ENCODE assay signal across 24 cellular contexts in the genomic region with DNA sequence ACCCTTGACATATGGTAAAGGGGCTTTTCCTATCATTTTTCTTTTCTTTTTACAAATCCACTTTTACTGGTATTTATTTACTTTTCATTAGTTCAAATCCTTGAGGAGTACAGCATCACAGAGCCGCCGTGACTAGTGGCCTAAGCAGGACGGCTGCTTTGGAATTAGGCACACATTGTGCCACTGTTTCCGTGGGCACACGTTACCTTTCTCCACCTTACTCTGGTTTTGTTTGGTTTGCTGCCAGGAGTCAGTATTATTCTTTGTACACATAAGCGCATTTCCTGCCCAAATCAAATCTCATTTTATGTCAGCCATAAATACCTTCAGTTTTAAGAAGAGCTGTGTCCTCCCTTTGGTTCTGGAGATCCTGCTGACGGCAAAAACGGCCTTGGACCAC.
"Had no signal": no experiment of that assay in that cellular context is flagged by ENCODE, and none has a peak within 500 bp of the region (broad histone marks: within the 10 kb centered on the region; RNA-seq: fewer than 3 reads in every experiment).

No MANE protein-coding gene starts in this region.

- ATAC-seq: natural killer cell; psoas muscle; right cardiac atrium; right lobe of liver; stimulated activated effector memory CD8-positive, alpha-beta T cell treated with anti-CD3 and anti-CD28 coated beads, Interleukin-12 subunit alpha, Interleukin-12 subunit beta, amount 100 ng/mL, for 72 hours; stimulated activated naive B cell treated with anti-CD40 and anti-IgM and Interleukin-4, amounts not matched to agents 10 μg/mL and 1 μg/mL and 100 μg/mL, for 72 hours; upper lobe of right lung had no signal

- H3K9ac ChIP-seq: neural progenitor cell, parathyroid adenoma had no signal

- H3K4me2 ChIP-seq: neural progenitor cell had no signal

- H3K4me3 ChIP-seq: neural progenitor cell, ovary, psoas muscle, right lobe of liver, sigmoid colon, stomach, thoracic aorta, tibial artery, transverse colon, upper lobe of right lung, uterus had no signal

- H3K27me3 ChIP-seq: neural progenitor cell, ovary, right lobe of liver, sigmoid colon, stomach, tibial artery, transverse colon, upper lobe of right lung, uterus had no signal

- H3K27ac ChIP-seq: neural progenitor cell, ovary, parathyroid adenoma, psoas muscle, right lobe of liver, sigmoid colon, stomach, thoracic aorta, tibial artery, transverse colon, upper lobe of right lung, uterus had no signal

- DNase-seq: natural killer cell; occipital lobe; ovary; posterior cingulate gyrus; psoas muscle; right cardiac atrium; right lobe of liver; sigmoid colon; small intestine; stimulated activated CD4-positive, alpha-beta T cell treated with anti-CD3 and anti-CD28 coated beads, Interleukin-15, amount 100 ng/mL, for 24 hours; stimulated activated CD4-positive, alpha-beta T cell treated with anti-CD3 and anti-CD28 coated beads, Interleukin-2, amount 100 ng/mL, for 24 hours; stimulated activated CD4-positive, alpha-beta T cell treated with anti-CD3 and anti-CD28 coated beads, Interleukin-2, amount 100 ng/mL, for 48 hours; stimulated activated CD4-positive, alpha-beta T cell treated with anti-CD3 and anti-CD28 coated beads, Interleukin-4, amount 100 ng/mL, for 24 hours; stimulated activated naive B cell treated with anti-CD40 and anti-IgM and Interleukin-4, amounts not matched to agents 10 μg/mL and 1 μg/mL and 100 μg/mL, for 72 hours; stimulated activated naive CD4-positive, alpha-beta T cell treated with Interleukin-2 at 50 U/mL for 16 hours; stomach; tibial artery; transverse colon; upper lobe of right lung; uterus had no signal

- H3K79me2 ChIP-seq: parathyroid adenoma had no signal

- H3K36me3 ChIP-seq: ovary, uterus had no signal

- H3K9me3 ChIP-seq: ovary, psoas muscle, right lobe of liver, sigmoid colon, stomach, thoracic aorta, tibial artery, transverse colon, upper lobe of right lung, uterus had no signal

- H3K4me1 ChIP-seq: neural progenitor cell, parathyroid adenoma, right lobe of liver, stomach, tibial artery, upper lobe of right lung, uterus had no signal
